Comparison of ENCODE assay signal across 1 cellular context in the genomic region with DNA sequence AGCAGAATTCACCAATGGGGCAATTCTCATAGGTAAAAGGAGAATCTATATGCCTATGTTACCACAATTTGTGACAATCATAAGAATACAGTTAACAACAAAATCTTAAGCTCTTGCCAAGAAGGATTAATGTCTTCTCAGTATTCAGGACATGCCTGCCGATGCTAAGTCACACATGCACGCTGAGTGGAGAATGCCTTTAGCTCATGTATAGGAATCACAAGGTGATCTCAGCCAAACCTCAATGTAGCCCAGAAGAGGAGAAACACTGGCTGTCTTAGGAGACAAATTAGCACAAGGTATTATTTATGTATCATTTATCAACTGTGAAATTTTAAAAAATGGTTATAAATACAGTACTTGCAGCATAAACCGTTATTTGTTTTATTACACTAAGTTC.
TF ChIP-seq lines count a peak whose summit lies in the region.

No MANE protein-coding gene starts in this region.

TF ChIP-seq in GM23338, 12 proteins besides CTCF, POLR2A, EP300 and RAD21 (continued from another document):
- no peak for TF ChIP-seq JUNB (IDR thresholded peaks at IDR 0.05; ENCODE audit: unreplicated experiment)
- no peak for TF ChIP-seq EZH2 (IDR thresholded peaks at IDR 0.05; ENCODE audit: low read depth, unreplicated experiment)
